In the genomic region with DNA sequence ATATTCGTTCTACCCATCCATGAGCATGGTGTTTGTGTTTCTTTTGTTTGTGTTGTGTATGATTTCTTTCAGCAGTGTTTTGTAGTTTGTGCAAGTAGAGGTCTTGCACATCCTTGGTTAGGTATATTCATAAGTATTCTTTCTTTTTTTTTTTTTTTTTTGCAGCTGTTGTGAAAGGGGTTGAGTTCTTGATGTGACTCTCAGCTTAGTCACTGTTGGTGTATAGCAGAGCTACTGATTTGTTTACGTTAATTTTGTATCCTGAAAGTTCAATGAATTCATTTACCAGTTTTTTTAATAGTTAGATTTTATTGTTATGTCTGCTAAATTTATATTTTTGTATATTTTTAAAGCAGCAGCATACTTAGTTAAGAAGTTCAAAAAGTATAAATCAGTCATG, we compare ENCODE assay signal across 17 cellular contexts.
"Had no signal": no experiment of that assay in that cellular context is flagged by ENCODE, and none has a peak within 500 bp of the region (broad histone marks: within the 10 kb centered on the region; RNA-seq: fewer than 3 reads in every experiment).

No MANE protein-coding gene starts in this region.

- DNase-seq: activated CD4-positive, alpha-beta T cell treated with anti-CD3 and anti-CD28 coated beads, Interleukin-2, amount 50 U/mL, for 4 hours; activated gamma-delta T cell treated with Interleukin-2 at 50 U/mL for 16 hours; amniotic stem cell; body of pancreas; central memory CD4-positive, alpha-beta T cell; colonic mucosa; erythroblast; left cardiac atrium; natural killer cell; stimulated activated CD4-positive, alpha-beta T cell treated with anti-CD3 and anti-CD28 coated beads, Interleukin-2, amount 100 ng/mL, for 48 hours; T-helper 17 cell; transverse colon; uterus had no signal

- H3K27ac ChIP-seq: body of pancreas, colonic mucosa, hepatocyte, neutrophil, suprapubic skin, transverse colon, uterus had no signal

- H3K36me3 ChIP-seq: colonic mucosa, neutrophil, suprapubic skin, transverse colon, uterus had no signal

- H3K4me2 ChIP-seq: hepatocyte had no signal

- H3K4me3 ChIP-seq: body of pancreas, colonic mucosa, hepatocyte, suprapubic skin, transverse colon, uterus had no signal

- H3K4me1 ChIP-seq: body of pancreas, colonic mucosa, suprapubic skin, transverse colon, uterus had no signal

- H3K9me3 ChIP-seq: body of pancreas, colonic mucosa, neutrophil, suprapubic skin, transverse colon, uterus had no signal

- ATAC-seq: activated naive CD4-positive, alpha-beta T cell treated with anti-CD3 and anti-CD28 coated beads, Interleukin-2, amount 50 U/mL, for 72 hours; body of pancreas; left cardiac atrium; natural killer cell; T-helper 17 cell had no signal

- H3K79me2 ChIP-seq: hepatocyte had no signal

- H2AFZ ChIP-seq: hepatocyte had no signal

- H3K27me3 ChIP-seq: body of pancreas, colonic mucosa, hepatocyte, neutrophil, suprapubic skin, transverse colon, uterus had no signal
